ENCODE assay signal across 27 cellular contexts in the genomic region with DNA sequence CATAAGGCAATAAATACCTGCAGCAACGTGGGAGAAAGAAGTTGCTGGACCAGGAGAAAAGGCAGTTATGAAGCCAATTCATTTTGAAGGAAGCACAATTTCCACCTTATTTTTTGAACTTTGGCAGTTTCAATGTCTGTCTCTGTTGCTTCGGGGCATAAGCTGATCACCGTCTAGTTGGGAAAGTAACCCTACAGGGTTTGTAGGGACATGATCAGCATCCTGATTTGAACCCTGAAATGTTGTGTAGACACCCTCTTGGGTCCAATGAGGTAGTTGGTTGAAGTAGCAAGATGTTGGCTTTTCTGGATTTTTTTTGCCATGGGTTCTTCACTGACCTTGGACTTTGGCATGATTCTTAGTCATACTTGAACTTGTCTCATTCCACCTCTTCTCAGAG. TPM values are rescaled to one million over a fixed set of nuclear protein-coding genes. Genes with fewer than 3 reads are reported as not detected.
DNase-seq lines count a peak whose midpoint lies in the region; ATAC-seq, FAIRE-seq and TF ChIP-seq lines count a peak whose summit lies in the region.
"Had no signal": no experiment of that assay in that cellular context is flagged by ENCODE, and none has a peak within 500 bp of the region (broad histone marks: within the 10 kb centered on the region; RNA-seq: fewer than 3 reads in every experiment).

No MANE protein-coding gene starts in this region.

- peak; percentile 62 for FAIRE-seq in bronchial epithelial cell (lab: Jason Lieb, UNC)
- FAIRE-seq: endometrium, G401.6 had no signal

- no peaks in the 10 kb centered on the region for H3K27me3 Mint-ChIP-seq in T-helper 1 cell treated with Interleukin-12 subunit alpha and Interleukin-12 subunit beta and Interleukin-4 antibody, amounts not matched to agents 30 μg/mL and 1 μg/mL, for 36 hours (ENCODE audit: low read depth)
- H3K27me3 Mint-ChIP-seq in natural killer cell treated with Interleukin-12 subunit alpha and Interleukin-12 subunit beta and Interleukin-15 and Interleukin-18, amount 100 ng/mL, for 72 hours = no peaks in the 10 kb centered on the region
- H3K27me3 Mint-ChIP-seq in natural killer cell (ENCODE audit: low read depth in 2 of 2) = no peaks in the 10 kb centered on the region
- H3K27me3 Mint-ChIP-seq: stimulated activated memory B cell treated with anti-CD40 and anti-IgM and Interleukin-4, amounts not matched to agents 10 μg/mL and 1 μg/mL and 100 μg/mL, for 72 hours had no signal

- H3K9me3 Mint-ChIP-seq in T-helper 1 cell treated with Interleukin-12 subunit alpha and Interleukin-12 subunit beta and Interleukin-4 antibody, amounts not matched to agents 30 μg/mL and 1 μg/mL, for 36 hours = no peaks in the 10 kb centered on the region
- H3K9me3 Mint-ChIP-seq in natural killer cell treated with Interleukin-12 subunit alpha and Interleukin-12 subunit beta and Interleukin-15 and Interleukin-18, amount 100 ng/mL, for 72 hours = no peaks in the 10 kb centered on the region
- H3K9me3 Mint-ChIP-seq in natural killer cell = no peaks in the 10 kb centered on the region
- H3K9me3 Mint-ChIP-seq: nephron; stimulated activated memory B cell treated with anti-CD40 and anti-IgM and Interleukin-4, amounts not matched to agents 10 μg/mL and 1 μg/mL and 100 μg/mL, for 72 hours; WTC11 had no signal

- H3K27ac Mint-ChIP-seq in T-helper 1 cell treated with Interleukin-12 subunit alpha and Interleukin-12 subunit beta and Interleukin-4 antibody, amounts not matched to agents 30 μg/mL and 1 μg/mL, for 36 hours = peak overlapping the region; percentile 9
- H3K27ac Mint-ChIP-seq in natural killer cell treated with Interleukin-12 subunit alpha and Interleukin-12 subunit beta and Interleukin-15 and Interleukin-18, amount 100 ng/mL, for 72 hours = peak overlapping the region; percentile 63 to 98
- no peak overlapping the region for H3K27ac Mint-ChIP-seq in natural killer cell
- H3K27ac Mint-ChIP-seq: nephron; stimulated activated memory B cell treated with anti-CD40 and anti-IgM and Interleukin-4, amounts not matched to agents 10 μg/mL and 1 μg/mL and 100 μg/mL, for 72 hours; WTC11 had no signal

- peaks cover 57% of the 10 kb centered on the region for H3K4me1 Mint-ChIP-seq in T-helper 1 cell treated with Interleukin-12 subunit alpha and Interleukin-12 subunit beta and Interleukin-4 antibody, amounts not matched to agents 30 μg/mL and 1 μg/mL, for 36 hours (ENCODE audit: low read depth)
- H3K4me1 Mint-ChIP-seq in natural killer cell treated with Interleukin-12 subunit alpha and Interleukin-12 subunit beta and Interleukin-15 and Interleukin-18, amount 100 ng/mL, for 72 hours (ENCODE audit: low read depth in 2 of 2) = peaks cover 83 to 88% of the 10 kb centered on the region in 2 donors
- peaks cover 8 to 25% of the 10 kb centered on the region in 2 donors for H3K4me1 Mint-ChIP-seq in natural killer cell

- DNase-seq in T-helper 1 cell = no peak
- DNase-seq in natural killer cell treated with Interleukin-12 subunit alpha and Interleukin-12 subunit beta and Interleukin-15 and Interleukin-18, amount 100 ng/mL, for 72 hours (ENCODE audit: low spot score) = no peak
- DNase-seq in natural killer cell = no peak
- no peak for DNase-seq in bronchial epithelial cell (ENCODE audit: low read depth)
- DNase-seq: activated CD4-positive, alpha-beta T cell treated with anti-CD3 and anti-CD28 coated beads, Interleukin-2, amount 50 U/mL, for 48 hours; activated gamma-delta T cell treated with Interleukin-2 at 50 U/mL for 16 hours; DMS79; dorsolateral prefrontal cortex; gastrocnemius medialis; NCI-H2107; NCI-H774; SJCRH30; SW 1271; T1000 had no signal

- ATAC-seq in natural killer cell treated with Interleukin-12 subunit alpha and Interleukin-12 subunit beta and Interleukin-15 and Interleukin-18, amount 100 ng/mL, for 72 hours = no peak
- ATAC-seq in natural killer cell = no peak
- ATAC-seq in HG03097 (IDR thresholded peaks at IDR 0.05; ENCODE audit: low FRiP score, unreplicated experiment) = no peak
- no peak for ATAC-seq in GM19395 (IDR thresholded peaks at IDR 0.05; ENCODE audit: unreplicated experiment)
- ATAC-seq in HG03469 (IDR thresholded peaks at IDR 0.05; ENCODE audit: unreplicated experiment) = no peak
- ATAC-seq: gastrocnemius medialis; stimulated activated memory B cell treated with anti-CD40 and anti-IgM and Interleukin-4, amounts not matched to agents 10 μg/mL and 1 μg/mL and 100 μg/mL, for 72 hours; WTC11 had no signal

- intact Hi-C loops in natural killer cell (cut with micrococcal nuclease) = no loop called here

- H3K36me3 Mint-ChIP-seq in T-helper 1 cell treated with Interleukin-12 subunit alpha and Interleukin-12 subunit beta and Interleukin-4 antibody, amounts not matched to agents 30 μg/mL and 1 μg/mL, for 36 hours (ENCODE audit: low read depth) = peaks cover 84% of the 10 kb centered on the region
- H3K36me3 Mint-ChIP-seq in natural killer cell treated with Interleukin-12 subunit alpha and Interleukin-12 subunit beta and Interleukin-15 and Interleukin-18, amount 100 ng/mL, for 72 hours = peaks cover 66% of the 10 kb centered on the region
- peaks cover 15% of the 10 kb centered on the region for H3K36me3 Mint-ChIP-seq in natural killer cell

- peaks cover 28% of the 10 kb centered on the region for H3K36me3 ChIP-seq in bronchial epithelial cell (ENCODE audit: control insufficient read depth, insufficient read depth, low read length)
- H3K36me3 ChIP-seq: gastrocnemius medialis had no signal

- H3K4me3 ChIP-seq in bronchial epithelial cell (ENCODE audit: low read depth, low read length) = no peak overlapping the region
- H3K4me3 ChIP-seq: dorsolateral prefrontal cortex, gastrocnemius medialis, hepatocyte, lung, SJCRH30, upper lobe of left lung had no signal

- H3K4me3 Mint-ChIP-seq in T-helper 1 cell treated with Interleukin-12 subunit alpha and Interleukin-12 subunit beta and Interleukin-4 antibody, amounts not matched to agents 30 μg/mL and 1 μg/mL, for 36 hours = no peak overlapping the region
- H3K4me3 Mint-ChIP-seq in natural killer cell treated with Interleukin-12 subunit alpha and Interleukin-12 subunit beta and Interleukin-15 and Interleukin-18, amount 100 ng/mL, for 72 hours = peak overlapping the region; percentile 28
- H3K4me3 Mint-ChIP-seq in natural killer cell = no peak overlapping the region
- H3K4me3 Mint-ChIP-seq: CD14-positive monocyte; nephron; stimulated activated memory B cell treated with anti-CD40 and anti-IgM and Interleukin-4, amounts not matched to agents 10 μg/mL and 1 μg/mL and 100 μg/mL, for 72 hours; WTC11 had no signal

- TF ChIP-seq CTCF in natural killer cell (IDR thresholded peaks at IDR 0.05) = no peak
- TF ChIP-seq CTCF in bronchial epithelial cell (IDR thresholded peaks at IDR 0.05; ENCODE audit: insufficient read depth, low read length, severe bottlenecking) = no peak

- no peaks in the 10 kb centered on the region for H3K27me3 ChIP-seq in bronchial epithelial cell (ENCODE audit: control insufficient read depth, insufficient read depth, low read length)
- H3K27me3 ChIP-seq: gastrocnemius medialis, hepatocyte, SJCRH30, upper lobe of left lung had no signal

RNA-seq across cellular contexts. Expression of a gene that starts 13.0 kb away (rescaled TPM):
- total RNA-seq in natural killer cell treated with Interleukin-12 subunit alpha and Interleukin-12 subunit beta and Interleukin-15 and Interleukin-18, amount 100 ng/mL, for 72 hours = 100 to 1,000 TPM; 159 to 311 TPM
- 10 to 100 TPM; 56.3 to 98.9 (median 69.6) TPM for total RNA-seq in natural killer cell
- 40.1 and 115 TPM in 2 replicates for total RNA-seq in bronchial epithelial cell

RNA-seq across cellular contexts. Expression of a gene that starts 56.8 kb away (rescaled TPM):
- 10 to 100 TPM; 55.2 to 56.6 TPM for total RNA-seq in natural killer cell treated with Interleukin-12 subunit alpha and Interleukin-12 subunit beta and Interleukin-15 and Interleukin-18, amount 100 ng/mL, for 72 hours
- total RNA-seq in natural killer cell (10 to 100 TPM; 36.6 to 38.5 (median 37.8) TPM), bronchial epithelial cell (16.5 and 19.5 TPM in 2 replicates)

Comparison
In these comparisons a context has a peak if more than half of its experiments do, and no peak if none do; other contexts are left out.
1. H3K27ac Mint-ChIP-seq: peak in T-helper 1 cell treated with Interleukin-12 subunit alpha and Interleukin-12 subunit beta and Interleukin-4 antibody, amounts not matched to agents 30 μg/mL and 1 μg/mL, for 36 hours (single experiment) and natural killer cell treated with Interleukin-12 subunit alpha and Interleukin-12 subunit beta and Interleukin-15 and Interleukin-18, amount 100 ng/mL, for 72 hours (2 of 2); none in natural killer cell (0 of 2).